ENCODE assay signal across 17 cellular contexts in genomic region chr5:57858905-57859304, GRCh38.
"Had no signal": no experiment of that assay in that cellular context is flagged by ENCODE, and none has a peak within 500 bp of the region (broad histone marks: within the 10 kb centered on the region; RNA-seq: fewer than 3 reads in every experiment).

No MANE protein-coding gene starts in this region.

- H3K9me3 ChIP-seq: gastroesophageal sphincter, lower lobe of right lung had no signal

- H3K9me3 Mint-ChIP-seq: activated CD4-positive, alpha-beta memory T cell treated with anti-CD3 and anti-CD28 coated beads, Interleukin-2, amount 10 ng/mL, durations not matched to agents 7 days and 5 days; activated naive CD8-positive, alpha-beta T cell treated with anti-CD3 and anti-CD28 coated beads, Interleukin-2, amount 10 ng/mL, durations not matched to agents 7 days and 5 days had no signal

- H3K27me3 Mint-ChIP-seq: activated CD4-positive, alpha-beta memory T cell treated with anti-CD3 and anti-CD28 coated beads, Interleukin-2, amount 10 ng/mL, durations not matched to agents 7 days and 5 days; activated CD4-positive, alpha-beta T cell treated with anti-CD3 and anti-CD28 coated beads for 36 hours; activated naive CD8-positive, alpha-beta T cell treated with anti-CD3 and anti-CD28 coated beads, Interleukin-2, amount 10 ng/mL, durations not matched to agents 7 days and 5 days had no signal

- H3K4me1 ChIP-seq: gastroesophageal sphincter, lower lobe of right lung had no signal

- H3K27ac Mint-ChIP-seq: activated CD4-positive, alpha-beta memory T cell treated with anti-CD3 and anti-CD28 coated beads, Interleukin-2, amount 10 ng/mL, durations not matched to agents 7 days and 5 days; activated CD4-positive, alpha-beta T cell treated with anti-CD3 and anti-CD28 coated beads for 36 hours; activated naive CD8-positive, alpha-beta T cell treated with anti-CD3 and anti-CD28 coated beads, Interleukin-2, amount 10 ng/mL, durations not matched to agents 7 days and 5 days; activated T-cell treated with anti-CD3 and anti-CD28 coated beads, Interleukin-2, amount 50 U/mL, for 72 hours had no signal

- H3K27ac ChIP-seq: coronary artery, gastroesophageal sphincter, lower lobe of right lung, VCaP had no signal

- ATAC-seq: activated CD4-positive, alpha-beta T cell treated with anti-CD3 and anti-CD28 coated beads for 36 hours; activated T-cell treated with anti-CD3 and anti-CD28 coated beads, Interleukin-2, amount 50 U/mL, for 72 hours; gastroesophageal sphincter; naive thymus-derived CD4-positive, alpha-beta T cell had no signal

- DNase-seq: activated CD4-positive, alpha-beta memory T cell treated with anti-CD3 and anti-CD28 coated beads, Interleukin-2, amount 10 ng/mL, durations not matched to agents 7 days and 5 days; activated CD4-positive, alpha-beta T cell treated with anti-CD3 and anti-CD28 coated beads for 36 hours; activated naive CD8-positive, alpha-beta T cell treated with anti-CD3 and anti-CD28 coated beads, Interleukin-2, amount 10 ng/mL, durations not matched to agents 7 days and 5 days; activated T-cell treated with anti-CD3 and anti-CD28 coated beads, Interleukin-2, amount 50 U/mL, for 72 hours; anterior cingulate cortex; effector memory CD4-positive, alpha-beta T cell; hippocampal formation; kidney glomerular epithelial cell; lower lobe of right lung; midbrain; naive thymus-derived CD4-positive, alpha-beta T cell; posterior cingulate gyrus; stimulated activated naive CD4-positive, alpha-beta T cell treated with Interleukin-2 at 50 U/mL for 16 hours; T1000 had no signal

- H3K36me3 ChIP-seq: gastroesophageal sphincter, lower lobe of right lung had no signal

- H3K4me1 Mint-ChIP-seq: activated CD4-positive, alpha-beta memory T cell treated with anti-CD3 and anti-CD28 coated beads, Interleukin-2, amount 10 ng/mL, durations not matched to agents 7 days and 5 days; activated CD4-positive, alpha-beta T cell treated with anti-CD3 and anti-CD28 coated beads for 36 hours; activated naive CD8-positive, alpha-beta T cell treated with anti-CD3 and anti-CD28 coated beads, Interleukin-2, amount 10 ng/mL, durations not matched to agents 7 days and 5 days; naive thymus-derived CD4-positive, alpha-beta T cell had no signal

- H3K4me3 Mint-ChIP-seq: activated CD4-positive, alpha-beta memory T cell treated with anti-CD3 and anti-CD28 coated beads, Interleukin-2, amount 10 ng/mL, durations not matched to agents 7 days and 5 days; activated CD4-positive, alpha-beta T cell treated with anti-CD3 and anti-CD28 coated beads for 36 hours; activated naive CD8-positive, alpha-beta T cell treated with anti-CD3 and anti-CD28 coated beads, Interleukin-2, amount 10 ng/mL, durations not matched to agents 7 days and 5 days; activated T-cell treated with anti-CD3 and anti-CD28 coated beads, Interleukin-2, amount 50 U/mL, for 72 hours; naive thymus-derived CD4-positive, alpha-beta T cell had no signal

- H3K27me3 ChIP-seq: gastroesophageal sphincter had no signal

- H3K4me3 ChIP-seq: coronary artery, gastroesophageal sphincter, lower lobe of right lung had no signal

- H3K36me3 Mint-ChIP-seq: activated naive CD8-positive, alpha-beta T cell treated with anti-CD3 and anti-CD28 coated beads, Interleukin-2, amount 10 ng/mL, durations not matched to agents 7 days and 5 days; naive thymus-derived CD4-positive, alpha-beta T cell had no signal
